In the genomic region with DNA sequence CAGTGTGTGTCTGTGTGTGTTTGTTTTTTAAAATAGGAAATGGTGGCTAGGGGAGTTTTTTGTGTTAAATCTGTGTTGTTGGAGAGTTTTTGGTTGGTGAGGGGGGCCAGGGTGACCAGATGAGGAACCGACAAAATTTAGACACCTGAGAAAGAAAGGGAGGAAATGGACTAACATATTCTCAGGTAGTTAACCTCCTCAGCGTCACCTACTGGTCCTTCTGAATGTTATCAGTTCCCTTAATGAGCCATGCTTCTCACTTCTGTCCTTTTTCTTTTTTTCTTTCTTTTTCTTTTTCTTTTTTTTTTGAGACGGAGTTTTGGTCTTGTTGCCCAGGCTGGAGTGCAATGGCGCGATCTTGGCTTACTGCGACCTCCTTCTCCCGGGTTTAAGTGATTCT, we compare ENCODE assay signal across 28 cellular contexts.
DNase-seq lines count a peak whose midpoint lies in the region; ATAC-seq, FAIRE-seq and TF ChIP-seq lines count a peak whose summit lies in the region.
"Had no signal": no experiment of that assay in that cellular context is flagged by ENCODE, and none has a peak within 500 bp of the region (broad histone marks: within the 10 kb centered on the region; RNA-seq: fewer than 3 reads in every experiment).

No MANE protein-coding gene starts in this region.

- DNase-seq in GM10248 (ENCODE audit: extremely low spot score) = no peak
- no peak for DNase-seq in endodermal cell
- DNase-seq in stimulated activated effector memory CD8-positive, alpha-beta T cell treated with anti-CD3 and anti-CD28 coated beads, Interleukin-12 subunit alpha, Interleukin-12 subunit beta, amount 100 ng/mL, for 72 hours (ENCODE audit: low spot score in 2 of 2) = no peak
- no peak for DNase-seq in H54 (ENCODE audit: insufficient read length, low spot score)
- no peak for DNase-seq in HFFc6
- no peak for DNase-seq in hypothalamus (lab: John Stamatoyannopoulos, UW)
- DNase-seq: activated CD4-positive, alpha-beta T cell treated with anti-CD3 and anti-CD28 coated beads, Interleukin-2, amount 10 ng/mL, durations not matched to agents 7 days and 5 days; aorta; BE2C; caudate nucleus; dermis blood vessel endothelial cell; naive thymus-derived CD8-positive, alpha-beta T cell; NCI-H1105 treated with DMSO at 0.1 percent for 48 hours; NCI-H2107; NK-92 treated with Interleukin-12 subunit alpha and Interleukin-12 subunit beta, amount 100 ng/mL, for 24 hours; ovary; trophoblast cell had no signal

- no peak for FAIRE-seq in H54 (lab: Jason Lieb, UNC)
- FAIRE-seq: HepG2, RCC 7860 had no signal

- peaks cover 6% of the 10 kb centered on the region for H3K4me1 ChIP-seq in endodermal cell (ENCODE audit: control insufficient read depth, insufficient read depth, low read length)
- H3K4me1 ChIP-seq: BE2C had no signal

- POLR2A ChIA-PET in GM10248 (lab: Yijun Ruan, JAX) = no interaction called here

- H3K27ac Mint-ChIP-seq in endodermal cell (peak overlapping the region; percentile 31), HFFc6 (no peak overlapping the region)
- H3K27ac Mint-ChIP-seq in stimulated activated effector memory CD8-positive, alpha-beta T cell treated with anti-CD3 and anti-CD28 coated beads, Interleukin-12 subunit alpha, Interleukin-12 subunit beta, amount 100 ng/mL, for 72 hours = no peak overlapping the region
- H3K27ac Mint-ChIP-seq: activated CD4-positive, alpha-beta T cell treated with anti-CD3 and anti-CD28 coated beads, Interleukin-2, amount 10 ng/mL, durations not matched to agents 7 days and 5 days; activated T-helper 17 cell treated with anti-CD3 and anti-CD28 coated beads, Interleukin-2, amount 50 U/mL, for 72 hours; mesothelial cell of epicardium; naive thymus-derived CD8-positive, alpha-beta T cell had no signal

- H3K4me3 Mint-ChIP-seq in endodermal cell (no peak overlapping the region), HFFc6 (no peak overlapping the region)
- H3K4me3 Mint-ChIP-seq in stimulated activated effector memory CD8-positive, alpha-beta T cell treated with anti-CD3 and anti-CD28 coated beads, Interleukin-12 subunit alpha, Interleukin-12 subunit beta, amount 100 ng/mL, for 72 hours = no peak overlapping the region
- H3K4me3 Mint-ChIP-seq: activated CD4-positive, alpha-beta T cell treated with anti-CD3 and anti-CD28 coated beads, Interleukin-2, amount 10 ng/mL, durations not matched to agents 7 days and 5 days; activated T-helper 17 cell treated with anti-CD3 and anti-CD28 coated beads, Interleukin-2, amount 50 U/mL, for 72 hours; mesothelial cell of epicardium; naive thymus-derived CD8-positive, alpha-beta T cell had no signal

- peak; percentile 23 for TF ChIP-seq CTCF in GM10248 (IDR thresholded peaks at IDR 0.05; ENCODE audit: control extremely low read depth, extremely low read depth, low read depth, missing control alignments)
- TF ChIP-seq CTCF in endodermal cell (conservative IDR thresholded peaks at IDR 0.05) = peak; percentile 66
- no peak for TF ChIP-seq CTCF in HFFc6 (IDR thresholded peaks at IDR 0.05)

- H3K36me3 Mint-ChIP-seq in endodermal cell (ENCODE audit: low read depth) = no peaks in the 10 kb centered on the region
- no peaks in the 10 kb centered on the region for H3K36me3 Mint-ChIP-seq in stimulated activated effector memory CD8-positive, alpha-beta T cell treated with anti-CD3 and anti-CD28 coated beads, Interleukin-12 subunit alpha, Interleukin-12 subunit beta, amount 100 ng/mL, for 72 hours
- no peaks in the 10 kb centered on the region for H3K36me3 Mint-ChIP-seq in HFFc6 (ENCODE audit: low read depth)
- H3K36me3 Mint-ChIP-seq: mesothelial cell of epicardium; naive thymus-derived CD8-positive, alpha-beta T cell had no signal

- CTCF ChIA-PET in GM10248 (lab: Yijun Ruan, JAX) = interaction anchor here (0.6 kb wide), 1 partner anchor 18 kb away, joined by 3 read pairs; no protein-coding TSS in a partner anchor

- peak; percentile 48 for ATAC-seq in GM18511 (IDR thresholded peaks at IDR 0.05; ENCODE audit: unreplicated experiment)
- peak; percentile 43 for ATAC-seq in HG03103 (IDR thresholded peaks at IDR 0.05; ENCODE audit: low read depth, unreplicated experiment)
- ATAC-seq in stimulated activated effector memory CD8-positive, alpha-beta T cell treated with anti-CD3 and anti-CD28 coated beads, Interleukin-12 subunit alpha, Interleukin-12 subunit beta, amount 100 ng/mL, for 72 hours = no peak
- ATAC-seq: activated naive CD4-positive, alpha-beta T cell treated with anti-CD3 and anti-CD28 coated beads, Interleukin-2, amount 50 U/mL, for 72 hours; activated T-helper 17 cell treated with anti-CD3 and anti-CD28 coated beads, Interleukin-2, amount 50 U/mL, for 72 hours; HepG2; left lobe of liver; naive thymus-derived CD8-positive, alpha-beta T cell had no signal

- H3K4me1 Mint-ChIP-seq in endodermal cell = peaks cover 39% of the 10 kb centered on the region
- H3K4me1 Mint-ChIP-seq in stimulated activated effector memory CD8-positive, alpha-beta T cell treated with anti-CD3 and anti-CD28 coated beads, Interleukin-12 subunit alpha, Interleukin-12 subunit beta, amount 100 ng/mL, for 72 hours = no peaks in the 10 kb centered on the region
- H3K4me1 Mint-ChIP-seq in HFFc6 (ENCODE audit: low read depth) = peaks cover 39% of the 10 kb centered on the region
- H3K4me1 Mint-ChIP-seq: activated CD4-positive, alpha-beta T cell treated with anti-CD3 and anti-CD28 coated beads, Interleukin-2, amount 10 ng/mL, durations not matched to agents 7 days and 5 days; naive thymus-derived CD8-positive, alpha-beta T cell had no signal

- no peak overlapping the region for H3K4me3 ChIP-seq in endodermal cell (ENCODE audit: low read length)
- H3K4me3 ChIP-seq: ovary, right atrium auricular region, SJSA1 had no signal

- no peaks in the 10 kb centered on the region for H3K36me3 ChIP-seq in endodermal cell (ENCODE audit: control insufficient read depth, insufficient read depth, low read length)
- H3K36me3 ChIP-seq: BE2C, ovary, right atrium auricular region, SJSA1 had no signal

- WGBS in endodermal cell (ENCODE audit: insufficient coverage in 1 of 2, insufficient read length in 1 of 2), 2 experiments = 85 to 87% methylated on average over 5 to 7 of the region's 7 CpGs

- no peaks in the 10 kb centered on the region for H3K9me3 ChIP-seq in endodermal cell (ENCODE audit: control insufficient read depth, low read length)
- H3K9me3 ChIP-seq: BE2C, ovary, right atrium auricular region, SJSA1 had no signal

- no peak overlapping the region for H3K9ac ChIP-seq in endodermal cell (ENCODE audit: extremely low read depth, low read length, poor library complexity, severe bottlenecking)

- H3K27me3 ChIP-seq in endodermal cell (ENCODE audit: control insufficient read depth, insufficient read depth, low read length, poor library complexity, severe bottlenecking) = no peaks in the 10 kb centered on the region
- H3K27me3 ChIP-seq: BE2C, ovary, right atrium auricular region, SJSA1 had no signal

- no peak overlapping the region for H3K27ac ChIP-seq in endodermal cell (ENCODE audit: low read depth, low read length)
- H3K27ac ChIP-seq: HL-60, ovary, right atrium auricular region, SJSA1 had no signal

- H3K9me3 Mint-ChIP-seq in endodermal cell (no peaks in the 10 kb centered on the region), HFFc6 (no peaks in the 10 kb centered on the region)
- H3K9me3 Mint-ChIP-seq in stimulated activated effector memory CD8-positive, alpha-beta T cell treated with anti-CD3 and anti-CD28 coated beads, Interleukin-12 subunit alpha, Interleukin-12 subunit beta, amount 100 ng/mL, for 72 hours = no peaks in the 10 kb centered on the region
- H3K9me3 Mint-ChIP-seq: activated CD4-positive, alpha-beta T cell treated with anti-CD3 and anti-CD28 coated beads, Interleukin-2, amount 10 ng/mL, durations not matched to agents 7 days and 5 days; mesothelial cell of epicardium had no signal

- H3K27me3 Mint-ChIP-seq in endodermal cell (ENCODE audit: insufficient read depth) (no peaks in the 10 kb centered on the region), HFFc6 (ENCODE audit: insufficient read depth) (no peaks in the 10 kb centered on the region; the same call in 1 of the 2 replicates)

- no peak for TF ChIP-seq POLR2A in H54 (IDR thresholded peaks at IDR 0.05; ENCODE audit: low read depth, low read length)
